In genomic region chr2:232659359-232659758, GRCh38 we compare ENCODE assay signal across 18 cellular contexts. TPM values are rescaled to one million over a fixed set of nuclear protein-coding genes. Genes with fewer than 3 reads are reported as not detected.
"Had no signal": no experiment of that assay in that cellular context is flagged by ENCODE, and none has a peak within 500 bp of the region (broad histone marks: within the 10 kb centered on the region; RNA-seq: fewer than 3 reads in every experiment).

No MANE protein-coding gene starts in this region.

- H3K36me3 ChIP-seq: esophagus squamous epithelium, suprapubic skin had no signal

- H3K27me3 ChIP-seq: esophagus squamous epithelium, hepatocyte, suprapubic skin had no signal

- DNase-seq: activated CD4-positive, alpha-beta memory T cell treated with anti-CD3 and anti-CD28 coated beads, Interleukin-2, amount 10 ng/mL, durations not matched to agents 7 days and 5 days; activated CD4-positive, alpha-beta T cell treated with anti-CD3 and anti-CD28 coated beads for 48 hours; activated CD4-positive, CD25-positive, alpha-beta regulatory T cell; activated naive CD4-positive, alpha-beta T cell treated with anti-CD3 and anti-CD28 coated beads for 36 hours; activated T-cell treated with anti-CD3 and anti-CD28 coated beads, Interleukin-2, amount 50 U/mL, for 4 hours; effector CD8-positive, alpha-beta T cell; esophagus squamous epithelium; mammary epithelial cell; midbrain; nephron progenitor cell; nucleus accumbens; stimulated activated CD4-positive, alpha-beta T cell treated with anti-CD3 and anti-CD28 coated beads, Interleukin-2, amount 100 ng/mL, for 24 hours; stimulated activated naive CD8-positive, alpha-beta T cell treated with anti-CD3 and anti-CD28 coated beads, Interleukin-15, Interleukin-2, amounts not matched to agents 100 U/mL and 50 U/mL, for 24 hours; T1000 had no signal

- H2AFZ ChIP-seq: hepatocyte had no signal

- FAIRE-seq: bronchial epithelial cell had no signal

- H3K4me1 ChIP-seq: esophagus squamous epithelium, suprapubic skin had no signal

- ATAC-seq: activated T-cell treated with anti-CD3 and anti-CD28 coated beads, Interleukin-2, amount 50 U/mL, for 4 hours; left lobe of liver; stimulated activated naive CD8-positive, alpha-beta T cell treated with anti-CD3 and anti-CD28 coated beads, Interleukin-15, Interleukin-2, amounts not matched to agents 100 U/mL and 50 U/mL, for 24 hours had no signal

- H3K27ac ChIP-seq: esophagus squamous epithelium, hepatocyte, suprapubic skin had no signal

- H3K4me3 ChIP-seq: esophagus squamous epithelium, hepatocyte, suprapubic skin had no signal

- H3K9me3 ChIP-seq: esophagus squamous epithelium, suprapubic skin had no signal

- H3K4me2 ChIP-seq: hepatocyte had no signal

- H3K79me2 ChIP-seq: hepatocyte had no signal

RNA-seq across cellular contexts. Expression of gene EFHD1, which starts 26.0 kb away (rescaled TPM):
- total RNA-seq: bronchial epithelial cell had no signal
